In the genomic region with DNA sequence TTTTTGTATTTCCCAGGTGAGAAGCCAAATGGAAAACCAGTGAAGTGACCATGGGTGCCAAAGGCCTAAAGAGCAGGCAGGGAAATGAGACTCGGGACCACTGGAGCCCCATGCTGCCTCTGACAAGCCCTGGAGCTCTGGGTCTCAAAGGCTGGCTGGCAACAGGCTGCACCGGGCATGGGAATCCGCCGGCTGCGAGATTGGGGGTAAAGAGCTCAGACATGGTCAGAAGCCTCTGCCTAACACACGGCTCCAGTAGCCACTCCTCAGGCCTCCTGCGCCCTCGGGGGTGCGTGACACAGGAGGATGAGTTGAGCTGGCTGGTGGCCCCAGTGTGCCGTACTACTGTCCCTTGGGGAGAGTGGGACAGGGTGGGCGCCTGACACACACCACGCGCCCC, we compare ENCODE assay signal across 7 cellular contexts. TPM values are rescaled to one million over a fixed set of nuclear protein-coding genes. Genes with fewer than 3 reads are reported as not detected.
DNase-seq lines count a peak whose midpoint lies in the region; ATAC-seq, FAIRE-seq and TF ChIP-seq lines count a peak whose summit lies in the region.
"Not testable (repeated sequence)": the region's sequence is repeated elsewhere in the genome, so short reads cannot be mapped to it uniquely, and the experiment has no call there.

No MANE protein-coding gene starts in this region.

- H3K9ac ChIP-seq in HepG2 (ENCODE audit: insufficient read depth, low read depth, low read length) = not testable (repeated sequence)

- not testable (repeated sequence) for H3K27ac ChIP-seq in HepG2 (ENCODE audit: extremely low read length, insufficient read depth, low read length); suprapubic skin; upper lobe of right lung

- TF ChIP-seq EP300 in HepG2 (IDR thresholded peaks at IDR 0.05; ENCODE audit: low read depth in 2 of 2, low read length in 2 of 2); HepG2 (CRISPR knock-in tag; IDR thresholded peaks at IDR 0.05; ENCODE audit: borderline replicate concordance); suprapubic skin (IDR thresholded peaks at IDR 0.05): not testable (repeated sequence)

- CTCF ChIA-PET in activated CD4-positive, alpha-beta T cell treated with anti-CD3 and anti-CD28 coated beads, Interleukin-2, amount 10 ng/mL, durations not matched to agents 7 days and 5 days (lab: Charles Lee); activated naive CD4-positive, alpha-beta T cell treated with anti-CD3 and anti-CD28 coated beads, Interleukin-2, amount 10 ng/mL, durations not matched to agents 7 days and 5 days (lab: Charles Lee); HepG2 (lab: Yijun Ruan, JAX; ENCODE audit: low intra/inter-chr PET ratio, low total read pairs): not testable (repeated sequence)

- DNase-seq in activated CD4-positive, alpha-beta T cell treated with anti-CD3 and anti-CD28 coated beads, Interleukin-2, amount 10 ng/mL, durations not matched to agents 7 days and 5 days; activated naive CD4-positive, alpha-beta T cell treated with anti-CD3 and anti-CD28 coated beads, Interleukin-2, amount 10 ng/mL, durations not matched to agents 7 days and 5 days; HepG2 (ENCODE audit: low spot score): not testable (repeated sequence)
- DNase-seq in activated CD8-positive, alpha-beta memory T cell treated with anti-CD3 and anti-CD28 coated beads for 24 hours = peak; percentile 48
- peak; percentile 60 for DNase-seq in mesenteric fat pad (ENCODE audit: low spot score)
- DNase-seq in suprapubic skin (ENCODE audit: low spot score in 2 of 2) = peak; percentile 33 to 75
- DNase-seq in upper lobe of right lung = peak; percentile 30

- not testable (repeated sequence) for H3K4me1 ChIP-seq in HepG2 (ENCODE audit: insufficient read depth, low read length); suprapubic skin; upper lobe of right lung

- H3K27me3 ChIP-seq in HepG2 (ENCODE audit: control insufficient read depth in 1 of 2, insufficient read depth in 2 of 2, low read length in 2 of 2); suprapubic skin; upper lobe of right lung: not testable (repeated sequence)

- TF ChIP-seq RAD21 in HepG2 (CRISPR knock-in tag; IDR thresholded peaks at IDR 0.05) = not testable (repeated sequence)

- peak; percentile 23; the same call in 2 of the 3 replicates for ATAC-seq in HepG2
- ATAC-seq in upper lobe of right lung = peak; percentile 37

- not testable (repeated sequence) for H3K79me2 ChIP-seq in HepG2 (ENCODE audit: insufficient read depth, low read length)

- not testable (repeated sequence) for BruUV-seq in HepG2 (replicated peaks; lab: Mats Ljungman, UMichigan)

- H3K4me1 Mint-ChIP-seq in activated CD4-positive, alpha-beta T cell treated with anti-CD3 and anti-CD28 coated beads, Interleukin-2, amount 10 ng/mL, durations not matched to agents 7 days and 5 days = peaks cover 25% of the 10 kb centered on the region
- peaks cover 23% of the 10 kb centered on the region for H3K4me1 Mint-ChIP-seq in activated naive CD4-positive, alpha-beta T cell treated with anti-CD3 and anti-CD28 coated beads, Interleukin-2, amount 10 ng/mL, durations not matched to agents 7 days and 5 days

- POLR2A ChIA-PET in activated CD4-positive, alpha-beta T cell treated with anti-CD3 and anti-CD28 coated beads, Interleukin-2, amount 10 ng/mL, durations not matched to agents 7 days and 5 days (lab: Charles Lee); HepG2 (lab: Yijun Ruan, JAX): not testable (repeated sequence)

- not testable (repeated sequence) for H2AFZ ChIP-seq in HepG2 (ENCODE audit: low read length)

- peak overlapping the region; percentile 100 for H3K27ac Mint-ChIP-seq in activated CD4-positive, alpha-beta T cell treated with anti-CD3 and anti-CD28 coated beads, Interleukin-2, amount 10 ng/mL, durations not matched to agents 7 days and 5 days
- peak overlapping the region; percentile 100 for H3K27ac Mint-ChIP-seq in activated naive CD4-positive, alpha-beta T cell treated with anti-CD3 and anti-CD28 coated beads, Interleukin-2, amount 10 ng/mL, durations not matched to agents 7 days and 5 days

- H3K4me2 ChIP-seq in HepG2 (ENCODE audit: low read depth, low read length) = not testable (repeated sequence)

- H4K20me1 ChIP-seq in HepG2 (ENCODE audit: insufficient read depth, low read length) = not testable (repeated sequence)

- H3K4me3 ChIP-seq in HepG2 (replicated peaks in 1 of 3; ENCODE audit: insufficient read depth in 1 of 3, low read depth in 2 of 3, low read length in 3 of 3); suprapubic skin; upper lobe of right lung: not testable (repeated sequence)

- not testable (repeated sequence) for TF ChIP-seq CTCF in HepG2 (CRISPR knock-in tag; IDR thresholded peaks at IDR 0.05); suprapubic skin (IDR thresholded peaks at IDR 0.05); upper lobe of right lung (IDR thresholded peaks at IDR 0.05)

- FAIRE-seq in HepG2 (lab: Jason Lieb, UNC) = not testable (repeated sequence)

- not testable (repeated sequence) for H3K36me3 ChIP-seq in HepG2 (replicated peaks in 1 of 2; ENCODE audit: control insufficient read depth in 1 of 2, insufficient read depth in 2 of 2, low read length in 2 of 2)
- H3K36me3 ChIP-seq in suprapubic skin = peaks cover 33% of the 10 kb centered on the region
- H3K36me3 ChIP-seq in upper lobe of right lung = peaks cover 32% of the 10 kb centered on the region

- 83% methylated on average over 1 of the region's 13 CpGs for WGBS in HepG2 (ENCODE audit: low lambda C conversion rate)
- WGBS in suprapubic skin = no CpG with 5 or more reads among the region's 13 CpGs

- H3K4me3 Mint-ChIP-seq in activated CD4-positive, alpha-beta T cell treated with anti-CD3 and anti-CD28 coated beads, Interleukin-2, amount 10 ng/mL, durations not matched to agents 7 days and 5 days; activated naive CD4-positive, alpha-beta T cell treated with anti-CD3 and anti-CD28 coated beads, Interleukin-2, amount 10 ng/mL, durations not matched to agents 7 days and 5 days: not testable (repeated sequence)

- H3K9me3 ChIP-seq in HepG2 (ENCODE audit: low read length); suprapubic skin; upper lobe of right lung: not testable (repeated sequence)

- not testable (repeated sequence) for H3K27me3 Mint-ChIP-seq in activated CD4-positive, alpha-beta T cell treated with anti-CD3 and anti-CD28 coated beads, Interleukin-2, amount 10 ng/mL, durations not matched to agents 7 days and 5 days; activated naive CD4-positive, alpha-beta T cell treated with anti-CD3 and anti-CD28 coated beads, Interleukin-2, amount 10 ng/mL, durations not matched to agents 7 days and 5 days

- in situ Hi-C loops in HepG2 (cut with HindIII; ENCODE audit: extremely low pct_ligation_motif_present, low pct_unique_long_range_greater_than_20kb) = not testable (repeated sequence)

- not testable (repeated sequence) for TF ChIP-seq POLR2A in HepG2 (IDR thresholded peaks at IDR 0.05; ENCODE audit: insufficient read depth in 1 of 2, low read depth in 2 of 2, low read length in 2 of 2); suprapubic skin (IDR thresholded peaks at IDR 0.05)

- intact Hi-C loops in HepG2 (cut with micrococcal nuclease; ENCODE audit: unreplicated experiment); upper lobe of right lung (cut with DNase I): not testable (repeated sequence)

- H3K9me3 Mint-ChIP-seq in activated CD4-positive, alpha-beta T cell treated with anti-CD3 and anti-CD28 coated beads, Interleukin-2, amount 10 ng/mL, durations not matched to agents 7 days and 5 days; activated naive CD4-positive, alpha-beta T cell treated with anti-CD3 and anti-CD28 coated beads, Interleukin-2, amount 10 ng/mL, durations not matched to agents 7 days and 5 days: not testable (repeated sequence)

- H3K36me3 Mint-ChIP-seq in activated CD4-positive, alpha-beta T cell treated with anti-CD3 and anti-CD28 coated beads, Interleukin-2, amount 10 ng/mL, durations not matched to agents 7 days and 5 days (ENCODE audit: low read depth) = peaks cover 27% of the 10 kb centered on the region
- peaks cover 24% of the 10 kb centered on the region for H3K36me3 Mint-ChIP-seq in activated naive CD4-positive, alpha-beta T cell treated with anti-CD3 and anti-CD28 coated beads, Interleukin-2, amount 10 ng/mL, durations not matched to agents 7 days and 5 days

RNA-seq across cellular contexts. Expression of gene CDK11A, which starts 6.1 kb away (rescaled TPM):
- total RNA-seq in activated CD4-positive, alpha-beta T cell treated with anti-CD3 and anti-CD28 coated beads, Interleukin-2, amount 10 ng/mL, durations not matched to agents 7 days and 5 days = 10 to 100 TPM; 61.4 to 81.9 TPM
- total RNA-seq in HepG2 (2016; rRNA removed; fragmentation: Illumina TruSeq; extraction: Trizol) = 4.7 and 17.9 TPM in 2 replicates
- 26.1 and 31.2 TPM in 2 replicates for total RNA-seq in HepG2 (2016; cell fraction: cytosol; rRNA removed; fragmentation: Illumina TruSeq; extraction: Trizol; ENCODE audit: low read depth)
- total RNA-seq in HepG2 (2016; cell fraction: insoluble cytoplasmic fraction; rRNA removed; fragmentation: Illumina TruSeq; extraction: Trizol) = 4.9 and 21.2 TPM in 2 replicates
- total RNA-seq in HepG2 (2016; cell fraction: membrane; rRNA removed; fragmentation: Illumina TruSeq; extraction: Trizol) = 6.7 TPM in 2 replicates
- 29.5 and 30.0 TPM in 2 replicates for total RNA-seq in HepG2 (2016; cell fraction: nucleus; rRNA removed; fragmentation: Illumina TruSeq; extraction: Trizol)
- polyA plus RNA-seq in HepG2 (2011; rRNA removed) = 11.2 and 14.2 TPM in 2 replicates
- 2.1 and 5.1 TPM in 2 replicates for polyA plus RNA-seq in HepG2 (2011; cell fraction: cytosol; rRNA removed)
- polyA plus RNA-seq in HepG2 (2011; cell fraction: nucleus; rRNA removed) = 158 and 182 TPM in 2 replicates
- polyA plus RNA-seq in HepG2 (2012) = 22.5 and 32.0 TPM in 2 replicates
- 3.1 and 4.1 TPM in 2 replicates for polyA plus RNA-seq in HepG2 (2016; cell fraction: cytosol; fragmentation: Illumina TruSeq; extraction: Trizol; ENCODE audit: low read depth)
- 7.1 and 9.9 TPM in 2 replicates for polyA plus RNA-seq in HepG2 (2016; cell fraction: insoluble cytoplasmic fraction; fragmentation: Illumina TruSeq; extraction: Trizol; ENCODE audit: low read depth)
- polyA plus RNA-seq in HepG2 (2016; cell fraction: membrane; fragmentation: Illumina TruSeq; extraction: Trizol; ENCODE audit: low read depth) = 3.9 and 4.2 TPM in 2 replicates
- 134 and 148 TPM in 2 replicates for polyA plus RNA-seq in HepG2 (2016; cell fraction: nucleus; fragmentation: Illumina TruSeq; extraction: Trizol; ENCODE audit: insufficient read depth, low read depth)
- polyA minus RNA-seq in HepG2 (2011; rRNA and poly(A)+ RNA removed; ENCODE audit: low replicate concordance) = 8.3 and 9.0 TPM in 2 replicates
- polyA minus RNA-seq in HepG2 (2011; cell fraction: cytosol; rRNA and poly(A)+ RNA removed) = 64.2 and 65.9 TPM in 2 replicates
- polyA minus RNA-seq in HepG2 (2011; cell fraction: nucleus; rRNA and poly(A)+ RNA removed) = 24.2 and 24.7 TPM in 2 replicates
- total RNA-seq in mesenteric fat pad = 45.5 TPM
- 100 to 1,000 TPM in 1 of 4 donors, 10 to 100 TPM in 3; 23.6 to 136 (median 53.4) TPM for total RNA-seq in suprapubic skin
- total RNA-seq in upper lobe of right lung = 51.7 TPM

RNA-seq across cellular contexts. Expression of gene SLC35E2B, which starts 37.6 kb away (rescaled TPM):
- 10 to 100 TPM; 62.5 to 65.0 TPM for total RNA-seq in activated CD4-positive, alpha-beta T cell treated with anti-CD3 and anti-CD28 coated beads, Interleukin-2, amount 10 ng/mL, durations not matched to agents 7 days and 5 days
- 10.2 and 14.1 TPM in 2 replicates for total RNA-seq in HepG2 (2016; rRNA removed; fragmentation: Illumina TruSeq; extraction: Trizol)
- 6.4 and 6.9 TPM in 2 replicates for total RNA-seq in HepG2 (2016; cell fraction: cytosol; rRNA removed; fragmentation: Illumina TruSeq; extraction: Trizol; ENCODE audit: low read depth)
- 8.0 and 14.4 TPM in 2 replicates for total RNA-seq in HepG2 (2016; cell fraction: insoluble cytoplasmic fraction; rRNA removed; fragmentation: Illumina TruSeq; extraction: Trizol)
- total RNA-seq in HepG2 (2016; cell fraction: membrane; rRNA removed; fragmentation: Illumina TruSeq; extraction: Trizol) = 9.4 and 10.0 TPM in 2 replicates
- 15.3 and 21.0 TPM in 2 replicates for total RNA-seq in HepG2 (2016; cell fraction: nucleus; rRNA removed; fragmentation: Illumina TruSeq; extraction: Trizol)
- 19.7 and 25.8 TPM in 2 replicates for polyA plus RNA-seq in HepG2 (2011; rRNA removed)
- polyA plus RNA-seq in HepG2 (2011; cell fraction: cytosol; rRNA removed) = 14.2 and 15.2 TPM in 2 replicates
- 73.9 and 74.2 TPM in 2 replicates for polyA plus RNA-seq in HepG2 (2011; cell fraction: nucleus; rRNA removed)
- 16.8 and 19.4 TPM in 2 replicates for polyA plus RNA-seq in HepG2 (2012)
- polyA plus RNA-seq in HepG2 (2016; cell fraction: cytosol; fragmentation: Illumina TruSeq; extraction: Trizol; ENCODE audit: low read depth) = 2.0 TPM in 2 replicates
- polyA plus RNA-seq in HepG2 (2016; cell fraction: insoluble cytoplasmic fraction; fragmentation: Illumina TruSeq; extraction: Trizol; ENCODE audit: low read depth) = 10.1 and 12.8 TPM in 2 replicates
- polyA plus RNA-seq in HepG2 (2016; cell fraction: membrane; fragmentation: Illumina TruSeq; extraction: Trizol; ENCODE audit: low read depth) = 5.9 and 6.3 TPM in 2 replicates
- 59.0 and 64.5 TPM in 2 replicates for polyA plus RNA-seq in HepG2 (2016; cell fraction: nucleus; fragmentation: Illumina TruSeq; extraction: Trizol; ENCODE audit: insufficient read depth, low read depth)
- polyA minus RNA-seq in HepG2 (2011; rRNA and poly(A)+ RNA removed; ENCODE audit: low replicate concordance) = 23.7 and 29.9 TPM in 2 replicates
- polyA minus RNA-seq in HepG2 (2011; cell fraction: cytosol; rRNA and poly(A)+ RNA removed) = 12.5 and 12.9 TPM in 2 replicates
- 19.1 and 24.4 TPM in 2 replicates for polyA minus RNA-seq in HepG2 (2011; cell fraction: nucleus; rRNA and poly(A)+ RNA removed)
- 27.7 TPM for total RNA-seq in mesenteric fat pad
- total RNA-seq in suprapubic skin = 10 to 100 TPM; 34.0 to 59.9 (median 48.8) TPM
- 49.8 TPM for total RNA-seq in upper lobe of right lung

RNA-seq across cellular contexts. Expression of gene NADK, which starts 48.0 kb away (rescaled TPM):
- 10 to 100 TPM; 76.6 to 78.7 TPM for total RNA-seq in activated CD4-positive, alpha-beta T cell treated with anti-CD3 and anti-CD28 coated beads, Interleukin-2, amount 10 ng/mL, durations not matched to agents 7 days and 5 days
- total RNA-seq in HepG2 (2016; rRNA removed; fragmentation: Illumina TruSeq; extraction: Trizol) = 47.6 and 60.1 TPM in 2 replicates
- 29.8 and 30.8 TPM in 2 replicates for total RNA-seq in HepG2 (2016; cell fraction: cytosol; rRNA removed; fragmentation: Illumina TruSeq; extraction: Trizol; ENCODE audit: low read depth)
- total RNA-seq in HepG2 (2016; cell fraction: insoluble cytoplasmic fraction; rRNA removed; fragmentation: Illumina TruSeq; extraction: Trizol) = 38.7 and 62.4 TPM in 2 replicates
- total RNA-seq in HepG2 (2016; cell fraction: membrane; rRNA removed; fragmentation: Illumina TruSeq; extraction: Trizol) = 61.8 and 69.8 TPM in 2 replicates
- 56.0 and 58.2 TPM in 2 replicates for total RNA-seq in HepG2 (2016; cell fraction: nucleus; rRNA removed; fragmentation: Illumina TruSeq; extraction: Trizol)
- 56.6 and 74.9 TPM in 2 replicates for polyA plus RNA-seq in HepG2 (2011; rRNA removed)
- 44.7 and 49.3 TPM in 2 replicates for polyA plus RNA-seq in HepG2 (2011; cell fraction: cytosol; rRNA removed)
- 195 and 220 TPM in 2 replicates for polyA plus RNA-seq in HepG2 (2011; cell fraction: nucleus; rRNA removed)
- 34.7 and 51.8 TPM in 2 replicates for polyA plus RNA-seq in HepG2 (2012)
- polyA plus RNA-seq in HepG2 (2016; cell fraction: cytosol; fragmentation: Illumina TruSeq; extraction: Trizol; ENCODE audit: low read depth) = 30.4 and 32.6 TPM in 2 replicates
- polyA plus RNA-seq in HepG2 (2016; cell fraction: insoluble cytoplasmic fraction; fragmentation: Illumina TruSeq; extraction: Trizol; ENCODE audit: low read depth) = 44.6 and 56.1 TPM in 2 replicates
- 62.4 and 63.0 TPM in 2 replicates for polyA plus RNA-seq in HepG2 (2016; cell fraction: membrane; fragmentation: Illumina TruSeq; extraction: Trizol; ENCODE audit: low read depth)
- polyA plus RNA-seq in HepG2 (2016; cell fraction: nucleus; fragmentation: Illumina TruSeq; extraction: Trizol; ENCODE audit: insufficient read depth, low read depth) = 149 and 161 TPM in 2 replicates
- polyA minus RNA-seq in HepG2 (2011; rRNA and poly(A)+ RNA removed; ENCODE audit: low replicate concordance) = 59.5 and 61.8 TPM in 2 replicates
- polyA minus RNA-seq in HepG2 (2011; cell fraction: cytosol; rRNA and poly(A)+ RNA removed) = 27.9 and 28.0 TPM in 2 replicates
- polyA minus RNA-seq in HepG2 (2011; cell fraction: nucleus; rRNA and poly(A)+ RNA removed) = 37.6 and 42.4 TPM in 2 replicates
- total RNA-seq in mesenteric fat pad = 165 TPM
- 10 to 100 TPM; 55.5 to 78.3 (median 64.1) TPM for total RNA-seq in suprapubic skin
- 99.2 TPM for total RNA-seq in upper lobe of right lung
